22 cellular contexts compared by ENCODE assay signal in the genomic region with DNA sequence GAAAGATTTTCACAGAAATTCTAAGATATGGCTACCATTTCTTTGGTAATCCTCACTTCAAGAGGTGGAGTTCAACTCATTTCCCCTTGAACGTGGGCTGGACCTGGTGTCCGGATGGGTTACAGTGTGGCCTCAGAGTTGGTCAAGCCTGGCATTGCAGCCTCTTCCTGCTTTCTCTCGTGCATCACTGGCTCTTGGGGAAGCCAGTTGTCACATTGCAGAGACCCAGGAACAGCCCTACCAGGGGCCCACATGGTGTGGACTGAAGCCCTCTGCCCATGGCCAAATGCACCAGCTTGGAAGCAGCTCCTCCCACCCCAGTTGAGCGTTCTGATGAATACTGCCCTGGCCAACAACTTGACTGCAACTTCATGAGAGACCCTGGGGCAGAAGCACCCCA. TPM values are rescaled to one million over a fixed set of nuclear protein-coding genes. Genes with fewer than 3 reads are reported as not detected.
DNase-seq lines count a peak whose midpoint lies in the region; ATAC-seq and TF ChIP-seq lines count a peak whose summit lies in the region.
"Had no signal": no experiment of that assay in that cellular context is flagged by ENCODE, and none has a peak within 500 bp of the region (broad histone marks: within the 10 kb centered on the region; RNA-seq: fewer than 3 reads in every experiment).

No MANE protein-coding gene starts in this region.

- H3K36me3 Mint-ChIP-seq in activated T-cell treated with anti-CD3 and anti-CD28 coated beads, Interleukin-2, amount 50 U/mL, for 4 hours (ENCODE audit: insufficient read depth): no peaks in the 10 kb centered on the region

- H3K27me3 ChIP-seq in H7 (ENCODE audit: control insufficient read depth, insufficient read depth, low read length): no peaks in the 10 kb centered on the region
- peaks cover 29% of the 10 kb centered on the region for H3K27me3 ChIP-seq in lower lobe of right lung (ENCODE audit: low read depth)
- H3K27me3 ChIP-seq in sigmoid colon: peaks cover 0 to 49% (median 17%) of the 10 kb centered on the region in 3 donors

- POLR2A ChIA-PET in GM10248 (lab: Yijun Ruan, JAX): no interaction called here

- no peak for TF ChIP-seq POLR2A in sigmoid colon (IDR thresholded peaks at IDR 0.05)

- CTCF ChIA-PET in GM10248 (lab: Yijun Ruan, JAX): no interaction called here

- H3K4me3 ChIP-seq in H7 (ENCODE audit: insufficient read depth, low read depth, low read length) (no peak overlapping the region), lower lobe of right lung (no peak overlapping the region), sigmoid colon (no peak overlapping the region)
- H3K4me3 ChIP-seq: PC-9 had no signal

- H3K4me3 Mint-ChIP-seq in activated T-cell treated with anti-CD3 and anti-CD28 coated beads, Interleukin-2, amount 50 U/mL, for 4 hours: no peak overlapping the region

- H3K9me3 Mint-ChIP-seq in activated T-cell treated with anti-CD3 and anti-CD28 coated beads, Interleukin-2, amount 50 U/mL, for 4 hours: no peaks in the 10 kb centered on the region

- H3K4me1 ChIP-seq in lower lobe of right lung (no peaks in the 10 kb centered on the region), sigmoid colon (no peaks in the 10 kb centered on the region)

- 73 to 85% methylated on average over 4 of the region's 4 CpGs for WGBS in sigmoid colon, 2 donors

- H3K27ac ChIP-seq in lower lobe of right lung (no peak overlapping the region), sigmoid colon (no peak overlapping the region)
- H3K27ac ChIP-seq: KMS-11, PC-9 had no signal

- H3K27me3 Mint-ChIP-seq in activated T-cell treated with anti-CD3 and anti-CD28 coated beads, Interleukin-2, amount 50 U/mL, for 4 hours (ENCODE audit: low read depth): peaks cover 16% of the 10 kb centered on the region

- H3K4me1 Mint-ChIP-seq in activated T-cell treated with anti-CD3 and anti-CD28 coated beads, Interleukin-2, amount 50 U/mL, for 4 hours (ENCODE audit: low read depth): no peaks in the 10 kb centered on the region

- H3K36me3 ChIP-seq in H7 (replicated peaks; ENCODE audit: control insufficient read depth, insufficient read depth, low read length): no peaks in the 10 kb centered on the region
- no peaks in the 10 kb centered on the region for H3K36me3 ChIP-seq in lower lobe of right lung
- H3K36me3 ChIP-seq in sigmoid colon: no peaks in the 10 kb centered on the region

- TF ChIP-seq EP300 in sigmoid colon (IDR thresholded peaks at IDR 0.05): no peak

- ATAC-seq in activated T-cell treated with anti-CD3 and anti-CD28 coated beads, Interleukin-2, amount 50 U/mL, for 4 hours: no peak
- ATAC-seq in lower lobe of right lung: peak in 1 of 2 donors; percentile 48

- intact Hi-C loops in lower lobe of right lung (cut with DNase I): no loop called here
- intact Hi-C loops in sigmoid colon (cut with DNase I): no loop called here

- no peak for TF ChIP-seq CTCF in lower lobe of right lung (IDR thresholded peaks at IDR 0.05)
- no peak for TF ChIP-seq CTCF in sigmoid colon (IDR thresholded peaks at IDR 0.05)
- no peak for TF ChIP-seq CTCF in GM10248 (IDR thresholded peaks at IDR 0.05; ENCODE audit: control extremely low read depth, extremely low read depth, low read depth, missing control alignments)

- DNase-seq in activated T-cell treated with anti-CD3 and anti-CD28 coated beads, Interleukin-2, amount 50 U/mL, for 4 hours: peak; percentile 2
- no peak for DNase-seq in activated T-cell treated with anti-CD3 and anti-CD28 coated beads, Interleukin-2, amount 50 U/mL, for 48 hours
- peak; percentile 8 for DNase-seq in H7
- peak; percentile 57 for DNase-seq in lower lobe of right lung
- peak; percentile 35 for DNase-seq in sigmoid colon
- no peak for DNase-seq in GM10248 (ENCODE audit: extremely low spot score)
- DNase-seq in stimulated activated CD4-positive, alpha-beta T cell treated with anti-CD3 and anti-CD28 coated beads, Interleukin-4, amount 100 ng/mL, for 24 hours: no peak
- DNase-seq in DMS 273 treated with DMSO at 0.1 percent for 48 hours (lab: John Stamatoyannopoulos, UW): no peak
- DNase-seq: AML-193, C1 segment of cervical spinal cord, GOT3, IMR-90, NCI-H1092 treated with DMSO at 0.1 percent for 48 hours, NCI-H1436 treated with DMSO at 0.1 percent for 48 hours, NCI-H2029, NCI-H226, NCI-H510A treated with DMSO at 0.1 percent for 48 hours, NCI-H748 treated with DMSO at 0.1 percent for 48 hours, PC-9 had no signal

- H3K9me3 ChIP-seq in lower lobe of right lung: no peaks in the 10 kb centered on the region
- H3K9me3 ChIP-seq in sigmoid colon: no peaks in the 10 kb centered on the region

RNA-seq across cellular contexts. Expression of a gene that starts 47.7 kb away (rescaled TPM):
- not detected for total RNA-seq in activated T-cell treated with anti-CD3 and anti-CD28 coated beads, Interleukin-2, amount 50 U/mL, for 4 hours
- total RNA-seq in H7 (2014; rRNA removed; shearing (Covaris generic)): not detected in 2 replicates
- total RNA-seq in lower lobe of right lung: 84.4 TPM
- total RNA-seq in sigmoid colon: 1 to 10 TPM; 1.2 to 6.9 (median 1.9) TPM
- polyA plus RNA-seq in sigmoid colon: 1 to 10 TPM in 2 of 3 donors, under 1 TPM in 1; 0.69 to 2.8 (median 1.2) TPM
- total RNA-seq: A172, IMR-90, PC-9 had no signal
- polyA plus RNA-seq: AG04450, IMR-90 had no signal

Comparison
In these comparisons a context has a peak if more than half of its experiments do, and no peak if none do; other contexts are left out.
1. DNase-seq: peak in activated T-cell treated with anti-CD3 and anti-CD28 coated beads, Interleukin-2, amount 50 U/mL, for 4 hours (single experiment), H7 (single experiment), lower lobe of right lung (single experiment) and sigmoid colon (single experiment); none in activated T-cell treated with anti-CD3 and anti-CD28 coated beads, Interleukin-2, amount 50 U/mL, for 48 hours (0 of 2), GM10248 (single experiment), stimulated activated CD4-positive, alpha-beta T cell treated with anti-CD3 and anti-CD28 coated beads, Interleukin-4, amount 100 ng/mL, for 24 hours (single experiment) and DMS 273 treated with DMSO at 0.1 percent for 48 hours (single experiment).
2. RNA of a gene that starts 47.7 kb away (total RNA-seq): 84.4 TPM in lower lobe of right lung (single experiment); 1.2 to 6.9 TPM in sigmoid colon, not detected in activated T-cell treated with anti-CD3 and anti-CD28 coated beads, Interleukin-2, amount 50 U/mL, for 4 hours and not detected in H7; every median in the first group is over 10 times any median in the second.